ENCODE assay signal across 14 cellular contexts in the genomic region with DNA sequence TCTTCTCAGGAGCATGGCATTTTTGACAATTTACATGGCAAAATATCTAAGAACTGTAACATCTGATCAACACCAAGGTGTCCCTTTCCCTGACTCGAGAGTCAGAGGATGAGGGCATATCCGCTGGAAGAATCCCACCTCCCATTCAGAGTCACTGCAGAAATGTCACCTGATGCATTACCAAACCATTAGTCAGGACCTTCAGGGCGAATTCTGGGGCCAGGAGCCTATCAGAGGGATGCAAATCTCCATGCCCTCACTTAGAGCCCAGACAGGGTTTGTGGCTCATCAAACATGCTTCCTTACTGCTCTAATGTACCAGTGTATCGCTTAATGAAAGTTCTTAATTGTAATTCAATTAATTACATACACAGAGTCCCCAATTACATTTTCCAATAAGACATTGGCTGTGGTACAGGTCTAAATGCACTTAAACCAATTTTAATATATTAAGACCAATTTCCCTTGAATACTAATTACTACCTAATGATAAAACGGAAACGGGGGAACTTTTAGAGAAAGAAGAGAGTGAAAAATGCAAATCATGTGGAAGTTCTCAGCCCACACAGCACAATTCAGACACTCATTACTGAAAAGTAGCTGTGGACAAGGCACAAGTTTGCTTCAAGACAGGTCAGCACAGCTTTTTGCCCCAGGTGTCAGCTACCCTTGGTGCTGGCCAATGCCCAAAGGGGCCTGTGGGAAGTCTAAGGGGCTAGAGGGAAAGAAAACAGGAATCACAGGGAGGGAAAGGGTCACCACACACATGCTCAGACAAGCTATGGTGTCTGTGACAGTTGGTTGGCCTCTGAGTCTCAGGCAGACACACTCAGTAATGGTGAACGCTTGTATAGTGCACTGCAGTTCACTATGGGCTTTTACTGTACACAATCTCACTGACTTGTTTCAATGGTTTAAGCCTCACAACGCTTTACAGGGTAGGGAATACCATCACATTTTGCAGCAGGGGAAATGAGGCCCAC.
DNase-seq lines count a peak whose midpoint lies in the region; ATAC-seq, FAIRE-seq and TF ChIP-seq lines count a peak whose summit lies in the region.
"Had no signal": no experiment of that assay in that cellular context is flagged by ENCODE, and none has a peak within 500 bp of the region (broad histone marks: within the 10 kb centered on the region; RNA-seq: fewer than 3 reads in every experiment).

No MANE protein-coding gene starts in this region.

- no peak for ATAC-seq in activated CD8-positive, alpha-beta T cell treated with anti-CD3 and anti-CD28 coated beads for 36 hours
- no peak for ATAC-seq in activated CD8-positive, alpha-beta T cell treated with anti-CD3 and anti-CD28 coated beads, Interleukin-2, amount 10 ng/mL, durations not matched to agents 7 days and 5 days
- peak; percentile 52 for ATAC-seq in HG02884 (IDR thresholded peaks at IDR 0.05; ENCODE audit: unreplicated experiment)
- peak; percentile 49; the same call in 1 of the 2 replicates for ATAC-seq in WTC11
- no peak for ATAC-seq in GM18861 (IDR thresholded peaks at IDR 0.05; ENCODE audit: unreplicated experiment)
- no peak for ATAC-seq in SK-N-SH treated with all-trans-retinoic acid at 6 μM for 48 hours

- H3K4me3 Mint-ChIP-seq in activated CD8-positive, alpha-beta T cell treated with anti-CD3 and anti-CD28 coated beads for 36 hours = no peak overlapping the region
- no peak overlapping the region for H3K4me3 Mint-ChIP-seq in activated CD8-positive, alpha-beta T cell treated with anti-CD3 and anti-CD28 coated beads, Interleukin-2, amount 10 ng/mL, durations not matched to agents 7 days and 5 days
- H3K4me3 Mint-ChIP-seq in WTC11 = no peak overlapping the region
- H3K4me3 Mint-ChIP-seq: activated naive CD8-positive, alpha-beta T cell had no signal

- intact Hi-C loops in activated CD8-positive, alpha-beta T cell treated with anti-CD3 and anti-CD28 coated beads for 36 hours (cut with micrococcal nuclease) = no loop called here

- peaks cover 9% of the 10 kb centered on the region for H3K4me1 Mint-ChIP-seq in activated CD8-positive, alpha-beta T cell treated with anti-CD3 and anti-CD28 coated beads for 36 hours (ENCODE audit: low read depth)
- H3K4me1 Mint-ChIP-seq in activated CD8-positive, alpha-beta T cell treated with anti-CD3 and anti-CD28 coated beads, Interleukin-2, amount 10 ng/mL, durations not matched to agents 7 days and 5 days (ENCODE audit: low read depth) = no peaks in the 10 kb centered on the region
- peaks cover 40% of the 10 kb centered on the region for H3K4me1 Mint-ChIP-seq in WTC11

- POLR2A ChIA-PET in activated CD8-positive, alpha-beta T cell treated with anti-CD3 and anti-CD28 coated beads for 36 hours (lab: Charles Lee) = interaction anchor here (0.7 kb wide), 1 partner anchor 17 kb away, joined by 4 read pairs; no protein-coding TSS in a partner anchor
- POLR2A ChIA-PET in activated CD8-positive, alpha-beta T cell treated with anti-CD3 and anti-CD28 coated beads, Interleukin-2, amount 10 ng/mL, durations not matched to agents 7 days and 5 days (lab: Charles Lee) = no interaction called here
- POLR2A ChIA-PET in WTC11 (lab: Charles Lee) = no interaction called here

- CTCF ChIA-PET in activated CD8-positive, alpha-beta T cell treated with anti-CD3 and anti-CD28 coated beads for 36 hours (lab: Charles Lee) = no interaction called here
- CTCF ChIA-PET in activated CD8-positive, alpha-beta T cell treated with anti-CD3 and anti-CD28 coated beads, Interleukin-2, amount 10 ng/mL, durations not matched to agents 7 days and 5 days (lab: Charles Lee) = no interaction called here
- CTCF ChIA-PET in WTC11 (lab: Charles Lee) = no interaction called here

- H3K27me3 Mint-ChIP-seq in activated CD8-positive, alpha-beta T cell treated with anti-CD3 and anti-CD28 coated beads for 36 hours = no peaks in the 10 kb centered on the region
- H3K27me3 Mint-ChIP-seq in activated CD8-positive, alpha-beta T cell treated with anti-CD3 and anti-CD28 coated beads, Interleukin-2, amount 10 ng/mL, durations not matched to agents 7 days and 5 days (ENCODE audit: low read depth) = no peaks in the 10 kb centered on the region
- H3K27me3 Mint-ChIP-seq in WTC11 (ENCODE audit: low read depth) = no peaks in the 10 kb centered on the region
- H3K27me3 Mint-ChIP-seq: activated naive CD8-positive, alpha-beta T cell had no signal

- TF ChIP-seq CTCF in activated CD8-positive, alpha-beta T cell treated with anti-CD3 and anti-CD28 coated beads for 36 hours (IDR thresholded peaks at IDR 0.05) = no peak
- TF ChIP-seq CTCF in WTC11 (IDR thresholded peaks at IDR 0.05) = no peak

- no peaks in the 10 kb centered on the region for H3K9me3 Mint-ChIP-seq in activated CD8-positive, alpha-beta T cell treated with anti-CD3 and anti-CD28 coated beads for 36 hours
- no peaks in the 10 kb centered on the region for H3K9me3 Mint-ChIP-seq in activated CD8-positive, alpha-beta T cell treated with anti-CD3 and anti-CD28 coated beads, Interleukin-2, amount 10 ng/mL, durations not matched to agents 7 days and 5 days (ENCODE audit: insufficient read depth)
- no peaks in the 10 kb centered on the region for H3K9me3 Mint-ChIP-seq in WTC11
- H3K9me3 Mint-ChIP-seq: IgD-negative memory B cell had no signal

- H3K27ac Mint-ChIP-seq in activated CD8-positive, alpha-beta T cell treated with anti-CD3 and anti-CD28 coated beads for 36 hours = peak overlapping the region; percentile 5
- H3K27ac Mint-ChIP-seq in activated CD8-positive, alpha-beta T cell treated with anti-CD3 and anti-CD28 coated beads, Interleukin-2, amount 10 ng/mL, durations not matched to agents 7 days and 5 days = no peak overlapping the region
- 0 out of 2 replicates have a peak overlapping the region, but pooled peaks have one; percentile 7 for H3K27ac Mint-ChIP-seq in WTC11
- H3K27ac Mint-ChIP-seq: activated naive CD8-positive, alpha-beta T cell; IgD-negative memory B cell had no signal

- no peak for DNase-seq in activated CD8-positive, alpha-beta T cell treated with anti-CD3 and anti-CD28 coated beads for 36 hours
- no peak for DNase-seq in activated CD8-positive, alpha-beta T cell treated with anti-CD3 and anti-CD28 coated beads, Interleukin-2, amount 10 ng/mL, durations not matched to agents 7 days and 5 days
- DNase-seq in WTC11 (ENCODE audit: low spot score) (no peak), urothelium cell line (ENCODE audit: low spot score) (peak; percentile 8), NCI-H1092 (lab: John Stamatoyannopoulos, UW) (no peak)
- DNase-seq: activated CD4-positive, alpha-beta T cell treated with anti-CD3 and anti-CD28 coated beads for 4 hours; SHP77 treated with DMSO at 0.1 percent for 48 hours; thyroid gland had no signal

- no peak for FAIRE-seq in urothelium cell line (lab: Jason Lieb, UNC)
- FAIRE-seq: frontal cortex had no signal

- no peaks in the 10 kb centered on the region for H3K36me3 Mint-ChIP-seq in activated CD8-positive, alpha-beta T cell treated with anti-CD3 and anti-CD28 coated beads for 36 hours (ENCODE audit: low read depth)
- no peaks in the 10 kb centered on the region for H3K36me3 Mint-ChIP-seq in activated CD8-positive, alpha-beta T cell treated with anti-CD3 and anti-CD28 coated beads, Interleukin-2, amount 10 ng/mL, durations not matched to agents 7 days and 5 days (ENCODE audit: low read depth)
- no peaks in the 10 kb centered on the region for H3K36me3 Mint-ChIP-seq in WTC11

TF ChIP-seq in WTC11, 78 proteins besides CTCF, POLR2A, EP300 and RAD21 (continues in another document):
- TF ChIP-seq, protein P1, sequence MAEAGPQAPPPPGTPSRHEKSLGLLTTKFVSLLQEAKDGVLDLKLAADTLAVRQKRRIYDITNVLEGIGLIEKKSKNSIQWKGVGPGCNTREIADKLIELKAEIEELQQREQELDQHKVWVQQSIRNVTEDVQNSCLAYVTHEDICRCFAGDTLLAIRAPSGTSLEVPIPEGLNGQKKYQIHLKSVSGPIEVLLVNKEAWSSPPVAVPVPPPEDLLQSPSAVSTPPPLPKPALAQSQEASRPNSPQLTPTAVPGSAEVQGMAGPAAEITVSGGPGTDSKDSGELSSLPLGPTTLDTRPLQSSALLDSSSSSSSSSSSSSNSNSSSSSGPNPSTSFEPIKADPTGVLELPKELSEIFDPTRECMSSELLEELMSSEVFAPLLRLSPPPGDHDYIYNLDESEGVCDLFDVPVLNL (CRISPR knock-in tag; IDR thresholded peaks at IDR 0.05; ENCODE audit: borderline replicate concordance, low read depth) = no peak
- TF ChIP-seq, protein P2, sequence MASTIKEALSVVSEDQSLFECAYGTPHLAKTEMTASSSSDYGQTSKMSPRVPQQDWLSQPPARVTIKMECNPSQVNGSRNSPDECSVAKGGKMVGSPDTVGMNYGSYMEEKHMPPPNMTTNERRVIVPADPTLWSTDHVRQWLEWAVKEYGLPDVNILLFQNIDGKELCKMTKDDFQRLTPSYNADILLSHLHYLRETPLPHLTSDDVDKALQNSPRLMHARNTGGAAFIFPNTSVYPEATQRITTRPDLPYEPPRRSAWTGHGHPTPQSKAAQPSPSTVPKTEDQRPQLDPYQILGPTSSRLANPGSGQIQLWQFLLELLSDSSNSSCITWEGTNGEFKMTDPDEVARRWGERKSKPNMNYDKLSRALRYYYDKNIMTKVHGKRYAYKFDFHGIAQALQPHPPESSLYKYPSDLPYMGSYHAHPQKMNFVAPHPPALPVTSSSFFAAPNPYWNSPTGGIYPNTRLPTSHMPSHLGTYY (CRISPR knock-in tag; IDR thresholded peaks at IDR 0.05) = no peak

TF ChIP-seq in SK-N-SH treated with all-trans-retinoic acid at 6 μM for 48 hours, 23 proteins besides CTCF, POLR2A, EP300 and RAD21 (continues in another document):
- TF ChIP-seq ZNF8 (CRISPR knock-in tag; IDR thresholded peaks at IDR 0.05) (no peak), SNAI2 (CRISPR knock-in tag; IDR thresholded peaks at IDR 0.05) (no peak), TOX (CRISPR knock-in tag; IDR thresholded peaks at IDR 0.05; ENCODE audit: borderline replicate concordance) (no peak), ZC3H10 (CRISPR knock-in tag; IDR thresholded peaks at IDR 0.05) (no peak), RARB (CRISPR knock-in tag; IDR thresholded peaks at IDR 0.05) (no peak), GLIS3 (CRISPR knock-in tag; IDR thresholded peaks at IDR 0.05) (no peak)
- TF ChIP-seq, protein P3, sequence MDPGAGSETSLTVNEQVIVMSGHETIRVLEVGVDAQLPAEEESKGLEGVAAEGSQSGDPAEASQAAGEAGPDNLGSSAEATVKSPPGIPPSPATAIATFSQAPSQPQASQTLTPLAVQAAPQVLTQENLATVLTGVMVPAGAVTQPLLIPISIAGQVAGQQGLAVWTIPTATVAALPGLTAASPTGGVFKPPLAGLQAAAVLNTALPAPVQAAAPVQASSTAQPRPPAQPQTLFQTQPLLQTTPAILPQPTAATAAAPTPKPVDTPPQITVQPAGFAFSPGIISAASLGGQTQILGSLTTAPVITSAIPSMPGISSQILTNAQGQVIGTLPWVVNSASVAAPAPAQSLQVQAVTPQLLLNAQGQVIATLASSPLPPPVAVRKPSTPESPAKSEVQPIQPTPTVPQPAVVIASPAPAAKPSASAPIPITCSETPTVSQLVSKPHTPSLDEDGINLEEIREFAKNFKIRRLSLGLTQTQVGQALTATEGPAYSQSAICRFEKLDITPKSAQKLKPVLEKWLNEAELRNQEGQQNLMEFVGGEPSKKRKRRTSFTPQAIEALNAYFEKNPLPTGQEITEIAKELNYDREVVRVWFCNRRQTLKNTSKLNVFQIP (CRISPR knock-in tag; IDR thresholded peaks at IDR 0.05; ENCODE audit: borderline replicate concordance, low read depth) = no peak

Comparison
In these comparisons a context has a peak if more than half of its experiments do, and no peak if none do; other contexts are left out.
1. ATAC-seq: peak in HG02884 (single experiment) and WTC11 (single experiment); none in activated CD8-positive, alpha-beta T cell treated with anti-CD3 and anti-CD28 coated beads for 36 hours (single experiment), activated CD8-positive, alpha-beta T cell treated with anti-CD3 and anti-CD28 coated beads, Interleukin-2, amount 10 ng/mL, durations not matched to agents 7 days and 5 days (single experiment), GM18861 (single experiment) and SK-N-SH treated with all-trans-retinoic acid at 6 μM for 48 hours (single experiment).